Comparison of ENCODE assay signal across 6 cellular contexts in genomic region chr1:228164561-228165371, GRCh38. TPM values are rescaled to one million over a fixed set of nuclear protein-coding genes. Genes with fewer than 3 reads are reported as not detected.
DNase-seq lines count a peak whose midpoint lies in the region; ATAC-seq, FAIRE-seq and TF ChIP-seq lines count a peak whose summit lies in the region.

No MANE protein-coding gene starts in this region.

- no peak for TF ChIP-seq EP300 in HepG2 (IDR thresholded peaks at IDR 0.05; ENCODE audit: low read depth in 2 of 2, low read length in 2 of 2)
- TF ChIP-seq EP300 in HepG2 (CRISPR knock-in tag; IDR thresholded peaks at IDR 0.05; ENCODE audit: borderline replicate concordance): no peak

- H3K4me1 ChIP-seq in HAP-1: peaks cover 10% of the 10 kb centered on the region
- peaks cover 58% of the 10 kb centered on the region for H3K4me1 ChIP-seq in HepG2 (ENCODE audit: insufficient read depth, low read length)

- peak overlapping the region; percentile 86 for H3K4me3 Mint-ChIP-seq in T-helper 17 cell

- FAIRE-seq in HepG2 (lab: Jason Lieb, UNC): no peak

- CTCF ChIA-PET in HepG2 (lab: Yijun Ruan, JAX; ENCODE audit: low intra/inter-chr PET ratio, low total read pairs): interaction anchor here (1.1 to 1.6 kb wide), 2 partner anchors 25 to 34 kb away, joined by 3 to 7 read pairs; partner anchors contain the start of gene GUK1

- H2AFZ ChIP-seq in HepG2 (ENCODE audit: low read length): no peak overlapping the region

- H3K36me3 Mint-ChIP-seq in T-helper 17 cell (ENCODE audit: low read depth): no peaks in the 10 kb centered on the region

- H3K27ac Mint-ChIP-seq in T-helper 17 cell: peak overlapping the region; percentile 92

- WGBS in HepG2 (ENCODE audit: low lambda C conversion rate): 50% methylated on average over 20 of the region's 20 CpGs

- H3K27me3 ChIP-seq in HAP-1 (ENCODE audit: low read depth) (no peaks in the 10 kb centered on the region), HepG2 (ENCODE audit: control insufficient read depth in 1 of 2, insufficient read depth in 2 of 2, low read length in 2 of 2) (no peaks in the 10 kb centered on the region; a peak in 1 of 5 replicates)

- ATAC-seq in T-helper 17 cell: no peak
- peak; percentile 3 for ATAC-seq in HepG2

- H3K9ac ChIP-seq in HepG2 (ENCODE audit: insufficient read depth, low read depth, low read length): peak overlapping the region; percentile 85

- TF ChIP-seq POLR2A in HepG2 (IDR thresholded peaks at IDR 0.05; ENCODE audit: insufficient read depth in 1 of 2, low read depth in 2 of 2, low read length in 2 of 2): no peak

- no peaks in the 10 kb centered on the region for H3K27me3 Mint-ChIP-seq in T-helper 17 cell

- H3K4me1 Mint-ChIP-seq in T-helper 17 cell: peaks cover 33% of the 10 kb centered on the region

- peaks cover 5% of the 10 kb centered on the region for H3K79me2 ChIP-seq in HepG2 (ENCODE audit: insufficient read depth, low read length)

- BruUV-seq in HepG2 (replicated peaks; lab: Mats Ljungman, UMichigan): TSS peak; percentile 88

- no peaks in the 10 kb centered on the region for H4K20me1 ChIP-seq in HepG2 (ENCODE audit: insufficient read depth, low read length)

- H3K9me3 ChIP-seq in HAP-1 (no peaks in the 10 kb centered on the region), T-helper 17 cell (ENCODE audit: control insufficient read depth, low read length, poor library complexity, severe bottlenecking) (no peaks in the 10 kb centered on the region), HepG2 (ENCODE audit: low read length) (no peaks in the 10 kb centered on the region)

- H3K4me2 ChIP-seq in HepG2 (ENCODE audit: low read depth, low read length): peak overlapping the region; percentile 99

- DNase-seq in HAP-1 (ENCODE audit: low spot score in 2 of 2): no peak
- no peak for DNase-seq in T-helper 17 cell
- DNase-seq in HepG2 (ENCODE audit: low spot score): no peak
- no peak for DNase-seq in NCI-H510A treated with DMSO at 0.1 percent for 48 hours (lab: John Stamatoyannopoulos, UW)
- DNase-seq in T-helper 9 cell: no peak
- no peak for DNase-seq in NCI-H345 (lab: John Stamatoyannopoulos, UW)

- no peaks in the 10 kb centered on the region for H3K36me3 ChIP-seq in HAP-1 (replicated peaks)
- no peaks in the 10 kb centered on the region for H3K36me3 ChIP-seq in HepG2 (replicated peaks in 1 of 2; ENCODE audit: control insufficient read depth in 1 of 2, insufficient read depth in 2 of 2, low read length in 2 of 2)

- peak overlapping the region; percentile 67 for H3K27ac ChIP-seq in HepG2 (ENCODE audit: extremely low read length, insufficient read depth, low read length)

- no peak for TF ChIP-seq RAD21 in HepG2 (CRISPR knock-in tag; IDR thresholded peaks at IDR 0.05)

- POLR2A ChIA-PET in HepG2 (lab: Yijun Ruan, JAX): interaction anchor here (0.6 to 3.3 kb wide), 22 partner anchors 8 to 336 kb away, joined by 3 to 72 read pairs (median 6); partner anchors contain the start of genes ARF1, GJC2, GUK1 and MRPL55

- TF ChIP-seq CTCF in HepG2 (CRISPR knock-in tag; IDR thresholded peaks at IDR 0.05): no peak

- in situ Hi-C loops in HAP-1 (cut with MboI; ENCODE audit: low sequenced_read_pairs) (no loop called here), HepG2 (cut with HindIII; ENCODE audit: extremely low pct_ligation_motif_present, low pct_unique_long_range_greater_than_20kb) (no loop called here)

- H3K4me3 ChIP-seq in HAP-1: peak overlapping the region; percentile 47
- H3K4me3 ChIP-seq in HepG2 (replicated peaks in 1 of 3; ENCODE audit: insufficient read depth in 1 of 3, low read depth in 2 of 3, low read length in 3 of 3): peak overlapping the region; percentile 51 to 88 (median 84); a peak in 5 of 6 replicates

- intact Hi-C loops in HepG2 (cut with micrococcal nuclease; ENCODE audit: unreplicated experiment): no loop called here

RNA-seq across cellular contexts. Expression of gene IBA57, which starts 0.8 kb away (rescaled TPM):
- total RNA-seq in T-helper 17 cell (10 to 100 TPM; 16.3 to 18.2 TPM), HepG2 (2016; rRNA removed; fragmentation: Illumina TruSeq; extraction: Trizol) (9.7 and 10.2 TPM in 2 replicates)
- 0.81 and 1.6 TPM in 2 replicates for total RNA-seq in HepG2 (2016; cell fraction: cytosol; rRNA removed; fragmentation: Illumina TruSeq; extraction: Trizol; ENCODE audit: low read depth)
- total RNA-seq in HepG2 (2016; cell fraction: insoluble cytoplasmic fraction; rRNA removed; fragmentation: Illumina TruSeq; extraction: Trizol): 8.3 and 9.2 TPM in 2 replicates
- total RNA-seq in HepG2 (2016; cell fraction: membrane; rRNA removed; fragmentation: Illumina TruSeq; extraction: Trizol): 2.3 and 3.6 TPM in 2 replicates
- total RNA-seq in HepG2 (2016; cell fraction: nucleus; rRNA removed; fragmentation: Illumina TruSeq; extraction: Trizol): 3.8 and 4.7 TPM in 2 replicates
- 2.3 and 4.2 TPM in 2 replicates for polyA plus RNA-seq in HepG2 (2011; rRNA removed)
- polyA plus RNA-seq in HepG2 (2011; cell fraction: cytosol; rRNA removed): 1.7 and 3.8 TPM in 2 replicates
- polyA plus RNA-seq in HepG2 (2011; cell fraction: nucleus; rRNA removed): 3.6 and 5.6 TPM in 2 replicates
- polyA plus RNA-seq in HepG2 (2012): 2.1 and 2.8 TPM in 2 replicates
- 0.59 and 1.2 TPM in 2 replicates for polyA plus RNA-seq in HepG2 (2016; cell fraction: cytosol; fragmentation: Illumina TruSeq; extraction: Trizol; ENCODE audit: low read depth)
- polyA plus RNA-seq in HepG2 (2016; cell fraction: insoluble cytoplasmic fraction; fragmentation: Illumina TruSeq; extraction: Trizol; ENCODE audit: low read depth): 7.5 and 7.6 TPM in 2 replicates
- 2.2 and 2.3 TPM in 2 replicates for polyA plus RNA-seq in HepG2 (2016; cell fraction: membrane; fragmentation: Illumina TruSeq; extraction: Trizol; ENCODE audit: low read depth)
- polyA plus RNA-seq in HepG2 (2016; cell fraction: nucleus; fragmentation: Illumina TruSeq; extraction: Trizol; ENCODE audit: insufficient read depth, low read depth): 4.3 and 5.9 TPM in 2 replicates
- polyA minus RNA-seq in HepG2 (2011; rRNA and poly(A)+ RNA removed; ENCODE audit: low replicate concordance): 2.7 and 11.4 TPM in 2 replicates
- 3.1 and 4.6 TPM in 2 replicates for polyA minus RNA-seq in HepG2 (2011; cell fraction: cytosol; rRNA and poly(A)+ RNA removed)
- polyA minus RNA-seq in HepG2 (2011; cell fraction: nucleus; rRNA and poly(A)+ RNA removed): 3.7 and 5.7 TPM in 2 replicates

RNA-seq across cellular contexts. Expression of gene GJC2, which starts 15.0 kb away (rescaled TPM):
- 1 to 10 TPM in 1 of 2 donors, under 1 TPM in 1; 0.94 to 1.9 TPM for total RNA-seq in T-helper 17 cell
- total RNA-seq in HepG2 (2016; rRNA removed; fragmentation: Illumina TruSeq; extraction: Trizol): 1.6 and 3.8 TPM in 2 replicates
- total RNA-seq in HepG2 (2016; cell fraction: cytosol; rRNA removed; fragmentation: Illumina TruSeq; extraction: Trizol; ENCODE audit: low read depth): 0.79 and 1.0 TPM in 2 replicates
- 1.5 and 3.8 TPM in 2 replicates for total RNA-seq in HepG2 (2016; cell fraction: insoluble cytoplasmic fraction; rRNA removed; fragmentation: Illumina TruSeq; extraction: Trizol)
- 1.4 and 2.0 TPM in 2 replicates for total RNA-seq in HepG2 (2016; cell fraction: membrane; rRNA removed; fragmentation: Illumina TruSeq; extraction: Trizol)
- total RNA-seq in HepG2 (2016; cell fraction: nucleus; rRNA removed; fragmentation: Illumina TruSeq; extraction: Trizol): 2.3 and 2.4 TPM in 2 replicates
- 1.6 and 2.5 TPM in 2 replicates for polyA plus RNA-seq in HepG2 (2011; rRNA removed)
- 1.4 and 3.3 TPM in 2 replicates for polyA plus RNA-seq in HepG2 (2011; cell fraction: cytosol; rRNA removed)
- 3.1 and 3.8 TPM in 2 replicates for polyA plus RNA-seq in HepG2 (2011; cell fraction: nucleus; rRNA removed)
- polyA plus RNA-seq in HepG2 (2012): 2.5 and 2.9 TPM in 2 replicates
- polyA plus RNA-seq in HepG2 (2016; cell fraction: cytosol; fragmentation: Illumina TruSeq; extraction: Trizol; ENCODE audit: low read depth): 0.48 and 0.51 TPM in 2 replicates
- polyA plus RNA-seq in HepG2 (2016; cell fraction: insoluble cytoplasmic fraction; fragmentation: Illumina TruSeq; extraction: Trizol; ENCODE audit: low read depth): 1.7 and 1.8 TPM in 2 replicates
- 1.2 and 1.3 TPM in 2 replicates for polyA plus RNA-seq in HepG2 (2016; cell fraction: membrane; fragmentation: Illumina TruSeq; extraction: Trizol; ENCODE audit: low read depth)
- 3.1 and 3.7 TPM in 2 replicates for polyA plus RNA-seq in HepG2 (2016; cell fraction: nucleus; fragmentation: Illumina TruSeq; extraction: Trizol; ENCODE audit: insufficient read depth, low read depth)
- polyA minus RNA-seq in HepG2 (2011; rRNA and poly(A)+ RNA removed; ENCODE audit: low replicate concordance): 0.65 and 7.9 TPM in 2 replicates
- polyA minus RNA-seq in HepG2 (2011; cell fraction: cytosol; rRNA and poly(A)+ RNA removed): 2.4 and 5.1 TPM in 2 replicates
- 2.4 and 2.7 TPM in 2 replicates for polyA minus RNA-seq in HepG2 (2011; cell fraction: nucleus; rRNA and poly(A)+ RNA removed)

RNA-seq across cellular contexts. Expression of gene GUK1, which starts 24.7 kb away (rescaled TPM):
- total RNA-seq in T-helper 17 cell (100 to 1,000 TPM; 233 to 245 TPM), HepG2 (2016; rRNA removed; fragmentation: Illumina TruSeq; extraction: Trizol) (82.7 and 116 TPM in 2 replicates)
- 772 and 776 TPM in 2 replicates for total RNA-seq in HepG2 (2016; cell fraction: cytosol; rRNA removed; fragmentation: Illumina TruSeq; extraction: Trizol; ENCODE audit: low read depth)
- total RNA-seq in HepG2 (2016; cell fraction: insoluble cytoplasmic fraction; rRNA removed; fragmentation: Illumina TruSeq; extraction: Trizol): 78.9 and 120 TPM in 2 replicates
- 448 and 476 TPM in 2 replicates for total RNA-seq in HepG2 (2016; cell fraction: membrane; rRNA removed; fragmentation: Illumina TruSeq; extraction: Trizol)
- 51.4 and 56.9 TPM in 2 replicates for total RNA-seq in HepG2 (2016; cell fraction: nucleus; rRNA removed; fragmentation: Illumina TruSeq; extraction: Trizol)
- polyA plus RNA-seq in HepG2 (2011; rRNA removed): 154 and 205 TPM in 2 replicates
- polyA plus RNA-seq in HepG2 (2011; cell fraction: cytosol; rRNA removed): 228 and 301 TPM in 2 replicates
- 387 and 492 TPM in 2 replicates for polyA plus RNA-seq in HepG2 (2011; cell fraction: nucleus; rRNA removed)
- 58.4 and 85.4 TPM in 2 replicates for polyA plus RNA-seq in HepG2 (2012)
- 764 and 775 TPM in 2 replicates for polyA plus RNA-seq in HepG2 (2016; cell fraction: cytosol; fragmentation: Illumina TruSeq; extraction: Trizol; ENCODE audit: low read depth)
- polyA plus RNA-seq in HepG2 (2016; cell fraction: insoluble cytoplasmic fraction; fragmentation: Illumina TruSeq; extraction: Trizol; ENCODE audit: low read depth): 78.9 and 87.4 TPM in 2 replicates
- polyA plus RNA-seq in HepG2 (2016; cell fraction: membrane; fragmentation: Illumina TruSeq; extraction: Trizol; ENCODE audit: low read depth): 402 and 423 TPM in 2 replicates
- polyA plus RNA-seq in HepG2 (2016; cell fraction: nucleus; fragmentation: Illumina TruSeq; extraction: Trizol; ENCODE audit: insufficient read depth, low read depth): 119 and 120 TPM in 2 replicates
- 81.2 and 86.5 TPM in 2 replicates for polyA minus RNA-seq in HepG2 (2011; rRNA and poly(A)+ RNA removed; ENCODE audit: low replicate concordance)
- polyA minus RNA-seq in HepG2 (2011; cell fraction: cytosol; rRNA and poly(A)+ RNA removed): 31.2 and 41.7 TPM in 2 replicates
- polyA minus RNA-seq in HepG2 (2011; cell fraction: nucleus; rRNA and poly(A)+ RNA removed): 52.1 and 60.5 TPM in 2 replicates

RNA-seq across cellular contexts. Expression of gene OBSCN, which starts 43.1 kb away (rescaled TPM):
- total RNA-seq in T-helper 17 cell: 10 to 100 TPM; 23.1 to 34.2 TPM
- total RNA-seq in HepG2 (2016; rRNA removed; fragmentation: Illumina TruSeq; extraction: Trizol): 0.08 and 0.20 TPM in 2 replicates
- total RNA-seq in HepG2 (2016; cell fraction: cytosol; rRNA removed; fragmentation: Illumina TruSeq; extraction: Trizol; ENCODE audit: low read depth): not detected in 2 replicates
- 0.09 and 0.13 TPM in 2 replicates for total RNA-seq in HepG2 (2016; cell fraction: insoluble cytoplasmic fraction; rRNA removed; fragmentation: Illumina TruSeq; extraction: Trizol)
- 0.06 and 0.07 TPM in 2 replicates for total RNA-seq in HepG2 (2016; cell fraction: membrane; rRNA removed; fragmentation: Illumina TruSeq; extraction: Trizol)
- 0.12 TPM in 1 of 2 replicates, not detected in the other for total RNA-seq in HepG2 (2016; cell fraction: nucleus; rRNA removed; fragmentation: Illumina TruSeq; extraction: Trizol)
- 0.10 and 0.20 TPM in 2 replicates for polyA plus RNA-seq in HepG2 (2011; rRNA removed)
- polyA plus RNA-seq in HepG2 (2011; cell fraction: cytosol; rRNA removed): 0.03 and 0.07 TPM in 2 replicates
- polyA plus RNA-seq in HepG2 (2011; cell fraction: nucleus; rRNA removed): 0.58 and 1.1 TPM in 2 replicates
- 0.09 and 0.55 TPM in 2 replicates for polyA plus RNA-seq in HepG2 (2012)
- polyA plus RNA-seq in HepG2 (2016; cell fraction: cytosol; fragmentation: Illumina TruSeq; extraction: Trizol; ENCODE audit: low read depth): not detected in 2 replicates
- 0.08 and 0.10 TPM in 2 replicates for polyA plus RNA-seq in HepG2 (2016; cell fraction: insoluble cytoplasmic fraction; fragmentation: Illumina TruSeq; extraction: Trizol; ENCODE audit: low read depth)
- polyA plus RNA-seq in HepG2 (2016; cell fraction: membrane; fragmentation: Illumina TruSeq; extraction: Trizol; ENCODE audit: low read depth): not detected in 2 replicates
- polyA plus RNA-seq in HepG2 (2016; cell fraction: nucleus; fragmentation: Illumina TruSeq; extraction: Trizol; ENCODE audit: insufficient read depth, low read depth): 0.14 and 0.32 TPM in 2 replicates
- polyA minus RNA-seq in HepG2 (2011; rRNA and poly(A)+ RNA removed; ENCODE audit: low replicate concordance): 0.24 and 23.5 TPM in 2 replicates
- polyA minus RNA-seq in HepG2 (2011; cell fraction: cytosol; rRNA and poly(A)+ RNA removed): 0.10 and 0.35 TPM in 2 replicates
- polyA minus RNA-seq in HepG2 (2011; cell fraction: nucleus; rRNA and poly(A)+ RNA removed): 0.52 and 0.99 TPM in 2 replicates

RNA-seq across cellular contexts. Expression of gene MRPL55, which starts 55.7 kb away (rescaled TPM):
- total RNA-seq in T-helper 17 cell (10 to 100 TPM; 55.2 to 59.9 TPM), HepG2 (2016; rRNA removed; fragmentation: Illumina TruSeq; extraction: Trizol) (92.9 and 97.9 TPM in 2 replicates)
- 49.0 and 60.3 TPM in 2 replicates for total RNA-seq in HepG2 (2016; cell fraction: cytosol; rRNA removed; fragmentation: Illumina TruSeq; extraction: Trizol; ENCODE audit: low read depth)
- total RNA-seq in HepG2 (2016; cell fraction: insoluble cytoplasmic fraction; rRNA removed; fragmentation: Illumina TruSeq; extraction: Trizol): 86.6 and 104 TPM in 2 replicates
- total RNA-seq in HepG2 (2016; cell fraction: membrane; rRNA removed; fragmentation: Illumina TruSeq; extraction: Trizol): 54.0 and 72.4 TPM in 2 replicates
- total RNA-seq in HepG2 (2016; cell fraction: nucleus; rRNA removed; fragmentation: Illumina TruSeq; extraction: Trizol): 52.4 and 56.0 TPM in 2 replicates
- 58.6 and 74.8 TPM in 2 replicates for polyA plus RNA-seq in HepG2 (2011; rRNA removed)
- 43.3 and 107 TPM in 2 replicates for polyA plus RNA-seq in HepG2 (2011; cell fraction: cytosol; rRNA removed)
- 195 and 229 TPM in 2 replicates for polyA plus RNA-seq in HepG2 (2011; cell fraction: nucleus; rRNA removed)
- polyA plus RNA-seq in HepG2 (2012): 31.6 and 40.6 TPM in 2 replicates
- 37.6 and 50.2 TPM in 2 replicates for polyA plus RNA-seq in HepG2 (2016; cell fraction: cytosol; fragmentation: Illumina TruSeq; extraction: Trizol; ENCODE audit: low read depth)
- 96.5 and 99.2 TPM in 2 replicates for polyA plus RNA-seq in HepG2 (2016; cell fraction: insoluble cytoplasmic fraction; fragmentation: Illumina TruSeq; extraction: Trizol; ENCODE audit: low read depth)
- 41.3 and 57.8 TPM in 2 replicates for polyA plus RNA-seq in HepG2 (2016; cell fraction: membrane; fragmentation: Illumina TruSeq; extraction: Trizol; ENCODE audit: low read depth)
- polyA plus RNA-seq in HepG2 (2016; cell fraction: nucleus; fragmentation: Illumina TruSeq; extraction: Trizol; ENCODE audit: insufficient read depth, low read depth): 81.1 and 106 TPM in 2 replicates
- polyA minus RNA-seq in HepG2 (2011; rRNA and poly(A)+ RNA removed; ENCODE audit: low replicate concordance): 52.6 and 85.2 TPM in 2 replicates
- polyA minus RNA-seq in HepG2 (2011; cell fraction: cytosol; rRNA and poly(A)+ RNA removed): 25.1 and 31.5 TPM in 2 replicates
- 29.2 and 32.2 TPM in 2 replicates for polyA minus RNA-seq in HepG2 (2011; cell fraction: nucleus; rRNA and poly(A)+ RNA removed)
